ENCODE assay signal across 13 cellular contexts in the genomic region with DNA sequence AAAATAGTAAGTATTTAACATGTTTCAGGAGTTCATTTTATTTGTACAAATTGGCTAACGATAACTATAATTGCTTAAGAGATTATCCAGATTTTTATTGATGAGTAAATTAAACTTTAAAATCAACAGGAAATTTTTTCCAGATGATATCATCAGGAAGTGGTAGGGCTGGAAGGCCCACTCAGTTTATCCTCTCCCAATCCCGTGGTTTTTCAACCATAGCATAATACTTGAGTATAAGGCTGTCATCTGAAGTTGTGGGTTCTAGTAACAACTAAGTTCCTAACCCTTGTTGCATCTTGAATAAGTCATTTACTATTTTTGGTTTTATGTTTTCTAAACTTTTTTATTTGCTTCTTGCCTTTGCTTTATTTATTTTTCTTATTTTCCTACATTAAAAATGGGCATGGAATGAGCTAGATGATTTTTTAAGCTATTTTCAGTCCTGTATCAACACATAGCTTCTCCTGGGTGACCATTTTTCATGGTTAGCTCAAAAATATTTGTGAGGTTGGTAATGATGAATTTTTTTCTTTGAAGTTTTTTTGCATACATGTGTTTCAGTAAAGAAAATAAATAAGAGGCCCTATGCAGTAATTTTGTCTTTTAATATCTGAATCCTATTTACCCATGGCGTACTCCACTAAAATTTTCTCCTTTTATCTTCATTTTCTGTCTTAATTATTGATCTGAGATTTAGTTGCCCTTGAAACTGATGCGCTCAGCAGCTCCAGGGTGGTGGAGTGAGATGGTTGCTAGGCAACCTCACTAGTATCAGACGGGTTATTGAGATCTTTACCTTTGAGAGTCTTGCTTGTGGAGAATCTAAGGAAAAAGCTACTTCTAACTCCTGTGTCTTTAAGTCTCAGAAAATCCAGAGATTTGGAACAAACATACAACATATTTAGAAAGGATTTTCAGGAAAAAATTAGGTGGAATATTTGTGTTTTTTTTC.
DNase-seq lines count a peak whose midpoint lies in the region; ATAC-seq and TF ChIP-seq lines count a peak whose summit lies in the region.
"Had no signal": no experiment of that assay in that cellular context is flagged by ENCODE, and none has a peak within 500 bp of the region (broad histone marks: within the 10 kb centered on the region; RNA-seq: fewer than 3 reads in every experiment).

No MANE protein-coding gene starts in this region.

- TF ChIP-seq EP300 in neural cell (conservative IDR thresholded peaks at IDR 0.05; ENCODE audit: poor library complexity, severe bottlenecking) = no peak

- no peak overlapping the region for H3K9ac ChIP-seq in Loucy (ENCODE audit: low read depth, low read length, poor library complexity, severe bottlenecking)
- no peak overlapping the region for H3K9ac ChIP-seq in neural cell (ENCODE audit: low read length)

- TF ChIP-seq CTCF in Loucy (conservative IDR thresholded peaks at IDR 0.05; ENCODE audit: low read length) (no peak), neural cell (IDR thresholded peaks at IDR 0.05; ENCODE audit: poor library complexity, severe bottlenecking) (no peak), uterus (IDR thresholded peaks at IDR 0.05) (no peak)

- H3K79me2 ChIP-seq in Loucy (ENCODE audit: insufficient read depth, low read length) = no peaks in the 10 kb centered on the region
- H3K79me2 ChIP-seq in neural cell (replicated peaks; ENCODE audit: insufficient read depth, low read length) = no peaks in the 10 kb centered on the region

- H3K36me3 ChIP-seq in Loucy (ENCODE audit: insufficient read depth, low read length) (no peaks in the 10 kb centered on the region), neural cell (ENCODE audit: insufficient read depth, low read length) (no peaks in the 10 kb centered on the region), uterus (no peaks in the 10 kb centered on the region)

- no peaks in the 10 kb centered on the region for H3K9me2 ChIP-seq in Loucy (replicated peaks; ENCODE audit: low read depth, low read length)
- no peaks in the 10 kb centered on the region for H3K9me2 ChIP-seq in neural cell (ENCODE audit: insufficient read depth, low read length)

- no peaks in the 10 kb centered on the region for H4K20me1 ChIP-seq in Loucy (ENCODE audit: insufficient read depth, low read length, poor library complexity, severe bottlenecking)
- no peaks in the 10 kb centered on the region for H4K20me1 ChIP-seq in neural cell (ENCODE audit: insufficient read depth)

- no peaks in the 10 kb centered on the region for H3K27me3 ChIP-seq in Loucy (ENCODE audit: insufficient read depth, low read length, poor library complexity, severe bottlenecking)
- no peaks in the 10 kb centered on the region for H3K27me3 ChIP-seq in neural cell (ENCODE audit: insufficient read depth, low read depth, low read length)
- no peaks in the 10 kb centered on the region for H3K27me3 ChIP-seq in uterus
- no peaks in the 10 kb centered on the region for H3K27me3 ChIP-seq in right cardiac atrium (ENCODE audit: control insufficient read depth, insufficient read depth)

- H3K27ac ChIP-seq in neural cell (ENCODE audit: low read length) (peak overlapping the region; percentile 17), uterus (no peak overlapping the region), right cardiac atrium (ENCODE audit: low read length) (no peak overlapping the region)

- H3F3A ChIP-seq in Loucy (ENCODE audit: low read depth) (no peaks in the 10 kb centered on the region), neural cell (ENCODE audit: insufficient read depth, low read length, poor library complexity, severe bottlenecking) (no peaks in the 10 kb centered on the region)

- ATAC-seq in HG02588 (IDR thresholded peaks at IDR 0.05; ENCODE audit: unreplicated experiment) (no peak), right cardiac atrium (no peak)
- ATAC-seq: GM12878, mucosa of descending colon had no signal

- intact Hi-C loops in uterus (cut with DNase I; ENCODE audit: low total_unique reads) = no loop called here
- intact Hi-C loops in right cardiac atrium (cut with DNase I) = no loop called here

- no peak for TF ChIP-seq RAD21 in neural cell (conservative IDR thresholded peaks at IDR 0.05)

- H3K4me3 ChIP-seq in Loucy (ENCODE audit: low read length, poor library complexity, severe bottlenecking) (no peak overlapping the region), neural cell (ENCODE audit: low read length) (no peak overlapping the region), uterus (no peak overlapping the region), right cardiac atrium (ENCODE audit: low read length) (no peak overlapping the region)
- H3K4me3 ChIP-seq: GM12878, mucosa of descending colon had no signal

- H3K4me1 ChIP-seq in Loucy (ENCODE audit: insufficient read depth, low read length, poor library complexity, severe bottlenecking) = peaks cover 10% of the 10 kb centered on the region
- no peaks in the 10 kb centered on the region for H3K4me1 ChIP-seq in uterus
- no peaks in the 10 kb centered on the region for H3K4me1 ChIP-seq in right cardiac atrium (ENCODE audit: control insufficient read depth, insufficient read depth, low read length)

- H3K9me3 ChIP-seq in Loucy (ENCODE audit: insufficient read depth, low read depth, low read length) = no peaks in the 10 kb centered on the region
- no peaks in the 10 kb centered on the region for H3K9me3 ChIP-seq in neural cell (ENCODE audit: low read length)
- H3K9me3 ChIP-seq in uterus = no peaks in the 10 kb centered on the region
- H3K9me3 ChIP-seq in right cardiac atrium (ENCODE audit: control insufficient read depth, low read length) = no peaks in the 10 kb centered on the region
- H3K9me3 ChIP-seq: mucosa of descending colon had no signal

- 65% methylated on average over 5 of the region's 5 CpGs for WGBS in right cardiac atrium

- H3K4me2 ChIP-seq in Loucy (ENCODE audit: low read depth, low read length, poor library complexity, severe bottlenecking) = peak overlapping the region; percentile 6
- no peak overlapping the region for H3K4me2 ChIP-seq in neural cell (ENCODE audit: low read length)

- H2AFZ ChIP-seq in Loucy (ENCODE audit: low read length) (no peak overlapping the region), neural cell (ENCODE audit: low read depth, low read length) (no peak overlapping the region)

- DNase-seq in EL (peak; percentile 79), dedifferentiated amniotic fluid mesenchymal stem cell (ENCODE audit: extremely low spot score) (peak; percentile 50), uterus (no peak), right cardiac atrium (no peak)
- DNase-seq: activated CD8-positive, alpha-beta memory T cell treated with anti-CD3 and anti-CD28 coated beads, Interleukin-2, amount 50 U/mL, for 48 hours; effector memory CD4-positive, alpha-beta T cell; mucosa of descending colon; NCI-H446 treated with DMSO at 0.1 percent for 48 hours; Right ventricle myocardium superior had no signal

- no peak for TF ChIP-seq POLR2A in uterus (IDR thresholded peaks at IDR 0.05)

TF ChIP-seq in neural cell, 6 proteins besides CTCF, POLR2A, EP300 and RAD21:
- no peak for TF ChIP-seq SMC3 (conservative IDR thresholded peaks at IDR 0.05; ENCODE audit: poor library complexity)
- TF ChIP-seq EZH2 (IDR thresholded peaks at IDR 0.05; ENCODE audit: borderline replicate concordance, insufficient read depth, low read length, poor library complexity, severe bottlenecking) = no peak
- TF ChIP-seq, protein P1, sequence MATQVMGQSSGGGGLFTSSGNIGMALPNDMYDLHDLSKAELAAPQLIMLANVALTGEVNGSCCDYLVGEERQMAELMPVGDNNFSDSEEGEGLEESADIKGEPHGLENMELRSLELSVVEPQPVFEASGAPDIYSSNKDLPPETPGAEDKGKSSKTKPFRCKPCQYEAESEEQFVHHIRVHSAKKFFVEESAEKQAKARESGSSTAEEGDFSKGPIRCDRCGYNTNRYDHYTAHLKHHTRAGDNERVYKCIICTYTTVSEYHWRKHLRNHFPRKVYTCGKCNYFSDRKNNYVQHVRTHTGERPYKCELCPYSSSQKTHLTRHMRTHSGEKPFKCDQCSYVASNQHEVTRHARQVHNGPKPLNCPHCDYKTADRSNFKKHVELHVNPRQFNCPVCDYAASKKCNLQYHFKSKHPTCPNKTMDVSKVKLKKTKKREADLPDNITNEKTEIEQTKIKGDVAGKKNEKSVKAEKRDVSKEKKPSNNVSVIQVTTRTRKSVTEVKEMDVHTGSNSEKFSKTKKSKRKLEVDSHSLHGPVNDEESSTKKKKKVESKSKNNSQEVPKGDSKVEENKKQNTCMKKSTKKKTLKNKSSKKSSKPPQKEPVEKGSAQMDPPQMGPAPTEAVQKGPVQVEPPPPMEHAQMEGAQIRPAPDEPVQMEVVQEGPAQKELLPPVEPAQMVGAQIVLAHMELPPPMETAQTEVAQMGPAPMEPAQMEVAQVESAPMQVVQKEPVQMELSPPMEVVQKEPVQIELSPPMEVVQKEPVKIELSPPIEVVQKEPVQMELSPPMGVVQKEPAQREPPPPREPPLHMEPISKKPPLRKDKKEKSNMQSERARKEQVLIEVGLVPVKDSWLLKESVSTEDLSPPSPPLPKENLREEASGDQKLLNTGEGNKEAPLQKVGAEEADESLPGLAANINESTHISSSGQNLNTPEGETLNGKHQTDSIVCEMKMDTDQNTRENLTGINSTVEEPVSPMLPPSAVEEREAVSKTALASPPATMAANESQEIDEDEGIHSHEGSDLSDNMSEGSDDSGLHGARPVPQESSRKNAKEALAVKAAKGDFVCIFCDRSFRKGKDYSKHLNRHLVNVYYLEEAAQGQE (IDR thresholded peaks at IDR 0.05; ENCODE audit: borderline replicate concordance) = no peak
- no peak for TF ChIP-seq MXI1 (conservative IDR thresholded peaks at IDR 0.05; ENCODE audit: poor library complexity, severe bottlenecking)
- TF ChIP-seq POLR2AphosphoS5 (IDR thresholded peaks at IDR 0.05) = no peak
- no peak for TF ChIP-seq TAF1 (IDR thresholded peaks at IDR 0.05; ENCODE audit: low read depth)

Comparison
In these comparisons a context has a peak if more than half of its experiments do, and no peak if none do; other contexts are left out.
1. DNase-seq: peak in EL (single experiment) and dedifferentiated amniotic fluid mesenchymal stem cell (single experiment); none in uterus (0 of 2) and right cardiac atrium (0 of 3).